ENCODE assay signal across 28 cellular contexts in genomic region chr5:170941788-170942187, GRCh38.
"Had no signal": no experiment of that assay in that cellular context is flagged by ENCODE, and none has a peak within 500 bp of the region (broad histone marks: within the 10 kb centered on the region; RNA-seq: fewer than 3 reads in every experiment).

No MANE protein-coding gene starts in this region.

- H3K36me3 ChIP-seq: colonic mucosa, esophagus squamous epithelium, left lung, right lobe of liver, thoracic aorta, tibial nerve, upper lobe of left lung, uterus had no signal

- H3K27ac Mint-ChIP-seq: dendritic cell treated with granulocyte-macrophage colony-stimulating factor and Interleukin-4, amounts not matched to agents 40 ng/mL and 50 ng/mL, for 4 days; mesothelial cell of epicardium; naive B cell; natural killer cell treated with Interleukin-12 subunit alpha and Interleukin-12 subunit beta and Interleukin-15 and Interleukin-18, amount 100 ng/mL, for 72 hours; progenitor cell of endocrine pancreas; stimulated activated naive B cell treated with anti-CD40 and anti-IgM and Interleukin-4, amounts not matched to agents 10 μg/mL and 1 μg/mL and 100 μg/mL, for 72 hours; stimulated activated naive CD8-positive, alpha-beta T cell treated with anti-CD3 and anti-CD28 coated beads, Interleukin-15, Interleukin-2, amounts not matched to agents 100 ng/mL and 50 ng/mL, for 24 hours had no signal

- ATAC-seq: heart left ventricle; left cardiac atrium; left lung; mucosa of descending colon; natural killer cell treated with Interleukin-12 subunit alpha and Interleukin-12 subunit beta and Interleukin-15 and Interleukin-18, amount 100 ng/mL, for 72 hours; right lobe of liver; stimulated activated naive B cell treated with anti-CD40 and anti-IgM and Interleukin-4, amounts not matched to agents 10 μg/mL and 1 μg/mL and 100 μg/mL, for 72 hours had no signal

- H3K36me3 Mint-ChIP-seq: naive B cell; stimulated activated naive B cell treated with anti-CD40 and anti-IgM and Interleukin-4, amounts not matched to agents 10 μg/mL and 1 μg/mL and 100 μg/mL, for 72 hours had no signal

- H3K9me3 ChIP-seq: colonic mucosa, esophagus squamous epithelium, left lung, mucosa of descending colon, right lobe of liver, thoracic aorta, upper lobe of left lung, uterus had no signal

- DNase-seq: colonic mucosa; effector memory CD4-positive, alpha-beta T cell; erythroblast; esophagus squamous epithelium; foreskin melanocyte; heart left ventricle; left cardiac atrium; mesenchymal stem cell; mucosa of descending colon; naive B cell; right lobe of liver; small intestine; stimulated activated CD4-positive, alpha-beta T cell treated with anti-CD3 and anti-CD28 coated beads, Interleukin-15, amount 100 ng/mL, for 24 hours; stimulated activated CD4-positive, alpha-beta T cell treated with anti-CD3 and anti-CD28 coated beads, Interleukin-2, amount 100 ng/mL, for 48 hours; stimulated activated naive B cell treated with anti-CD40 and anti-IgM and Interleukin-4, amounts not matched to agents 10 μg/mL and 1 μg/mL and 100 μg/mL, for 72 hours; upper lobe of left lung; uterus had no signal

- H3K27ac ChIP-seq: colonic mucosa, esophagus squamous epithelium, heart left ventricle, hepatocyte, left lung, parathyroid adenoma, right lobe of liver, thoracic aorta, tibial nerve, upper lobe of left lung, uterus had no signal

- H3K9ac ChIP-seq: parathyroid adenoma had no signal

- H3K4me2 ChIP-seq: hepatocyte had no signal

- H2AFZ ChIP-seq: hepatocyte, parathyroid adenoma had no signal

- H3K4me1 ChIP-seq: colonic mucosa, esophagus squamous epithelium, heart left ventricle, left lung, parathyroid adenoma, right lobe of liver, tibial nerve, upper lobe of left lung, uterus had no signal

- H3K4me3 ChIP-seq: colonic mucosa, esophagus squamous epithelium, heart left ventricle, hepatocyte, left lung, mucosa of descending colon, right lobe of liver, thoracic aorta, tibial nerve, upper lobe of left lung, uterus had no signal

- H3K4me3 Mint-ChIP-seq: dendritic cell treated with granulocyte-macrophage colony-stimulating factor and Interleukin-4, amounts not matched to agents 40 ng/mL and 50 ng/mL, for 4 days; mesothelial cell of epicardium; naive B cell; natural killer cell treated with Interleukin-12 subunit alpha and Interleukin-12 subunit beta and Interleukin-15 and Interleukin-18, amount 100 ng/mL, for 72 hours; neural crest cell; stimulated activated naive B cell treated with anti-CD40 and anti-IgM and Interleukin-4, amounts not matched to agents 10 μg/mL and 1 μg/mL and 100 μg/mL, for 72 hours; stimulated activated naive CD8-positive, alpha-beta T cell treated with anti-CD3 and anti-CD28 coated beads, Interleukin-15, Interleukin-2, amounts not matched to agents 100 ng/mL and 50 ng/mL, for 24 hours had no signal

- H3K4me1 Mint-ChIP-seq: mesothelial cell of epicardium; naive B cell; neural crest cell; stimulated activated naive B cell treated with anti-CD40 and anti-IgM and Interleukin-4, amounts not matched to agents 10 μg/mL and 1 μg/mL and 100 μg/mL, for 72 hours had no signal

- H3K27me3 ChIP-seq: colonic mucosa, esophagus squamous epithelium, heart left ventricle, hepatocyte, left lung, right lobe of liver, tibial nerve, upper lobe of left lung, uterus had no signal

- H3K9me3 Mint-ChIP-seq: natural killer cell treated with Interleukin-12 subunit alpha and Interleukin-12 subunit beta and Interleukin-15 and Interleukin-18, amount 100 ng/mL, for 72 hours; neural crest cell; stimulated activated naive CD8-positive, alpha-beta T cell treated with anti-CD3 and anti-CD28 coated beads, Interleukin-15, Interleukin-2, amounts not matched to agents 100 ng/mL and 50 ng/mL, for 24 hours had no signal

- H3K27me3 Mint-ChIP-seq: dendritic cell treated with granulocyte-macrophage colony-stimulating factor and Interleukin-4, amounts not matched to agents 40 ng/mL and 50 ng/mL, for 4 days; natural killer cell treated with Interleukin-12 subunit alpha and Interleukin-12 subunit beta and Interleukin-15 and Interleukin-18, amount 100 ng/mL, for 72 hours; progenitor cell of endocrine pancreas; stimulated activated naive B cell treated with anti-CD40 and anti-IgM and Interleukin-4, amounts not matched to agents 10 μg/mL and 1 μg/mL and 100 μg/mL, for 72 hours had no signal
